Comparison of ENCODE assay signal across 8 cellular contexts in the genomic region with DNA sequence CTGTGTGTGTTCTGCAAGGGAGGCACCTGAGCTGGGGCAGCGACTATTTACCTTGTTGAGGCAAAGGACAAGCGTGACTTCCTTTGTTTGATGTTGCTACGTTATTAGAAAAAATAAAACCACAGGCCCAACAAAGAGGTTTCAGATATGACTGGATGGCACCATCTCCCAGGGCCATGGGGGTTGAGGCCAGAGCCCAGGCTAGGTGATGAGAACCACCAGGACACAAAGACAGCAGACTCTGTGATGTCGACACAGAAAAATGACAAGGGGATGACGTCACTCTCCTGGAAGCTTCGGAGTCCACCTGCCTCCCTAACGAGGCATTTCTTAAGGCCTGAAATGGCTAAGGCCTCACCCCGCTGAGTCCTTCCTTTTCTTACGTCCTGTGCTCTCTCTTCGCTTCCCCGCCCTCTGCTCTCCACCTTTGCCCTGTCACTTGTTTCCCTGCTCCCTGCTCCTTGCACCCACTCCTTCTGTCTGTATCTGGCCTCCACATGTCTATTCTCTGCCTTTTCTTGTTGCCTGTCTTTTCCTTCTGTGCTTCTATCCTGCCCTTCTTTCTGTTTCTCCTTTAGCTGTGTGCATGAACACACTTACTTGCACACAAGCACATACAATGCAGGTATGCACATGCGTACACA.
DNase-seq lines count a peak whose midpoint lies in the region; ATAC-seq, FAIRE-seq and TF ChIP-seq lines count a peak whose summit lies in the region.

No MANE protein-coding gene starts in this region.

- H3K36me3 ChIP-seq in HepG2 (replicated peaks in 1 of 2; ENCODE audit: control insufficient read depth in 1 of 2, insufficient read depth in 2 of 2, low read length in 2 of 2) (no peaks in the 10 kb centered on the region), right lobe of liver (no peaks in the 10 kb centered on the region), HUES48 (ENCODE audit: control insufficient read depth, insufficient read depth, low read length) (no peaks in the 10 kb centered on the region), mucosa of rectum (ENCODE audit: control insufficient read depth in 2 of 2, insufficient read depth in 2 of 2, low read length in 2 of 2) (no peaks in the 10 kb centered on the region)

- POLR2A ChIA-PET in HepG2 (lab: Yijun Ruan, JAX), result no interaction called here
- POLR2A ChIA-PET in activated CD4-positive, alpha-beta memory T cell treated with anti-CD3 and anti-CD28 coated beads, Interleukin-2, amount 10 ng/mL, durations not matched to agents 7 days and 5 days (lab: Charles Lee), result interaction anchor here (0.8 to 2.3 kb wide), 14 partner anchors 13 to 282 kb away, joined by 3 to 10 read pairs (median 4); partner anchors contain the start of genes ADRB1, CCDC186 and DCLRE1A

- H3K27me3 ChIP-seq in HepG2 (ENCODE audit: control insufficient read depth in 1 of 2, insufficient read depth in 2 of 2, low read length in 2 of 2), result no peaks in the 10 kb centered on the region
- H3K27me3 ChIP-seq in right lobe of liver, result no peaks in the 10 kb centered on the region
- H3K27me3 ChIP-seq in HUES48 (ENCODE audit: control insufficient read depth, insufficient read depth, low read length), result no peaks in the 10 kb centered on the region
- H3K27me3 ChIP-seq in mucosa of rectum (ENCODE audit: control insufficient read depth in 2 of 2, insufficient read depth in 2 of 2, low read length in 2 of 2), result no peaks in the 10 kb centered on the region

- H3K79me2 ChIP-seq in HepG2 (ENCODE audit: insufficient read depth, low read length), result no peaks in the 10 kb centered on the region

- peak; percentile 43 for ATAC-seq in HepG2
- no peak for ATAC-seq in right lobe of liver

- no peaks in the 10 kb centered on the region for H4K20me1 ChIP-seq in HepG2 (ENCODE audit: insufficient read depth, low read length)

- TF ChIP-seq EP300 in HepG2 (IDR thresholded peaks at IDR 0.05; ENCODE audit: low read depth in 2 of 2, low read length in 2 of 2), result no peak
- TF ChIP-seq EP300 in HepG2 (CRISPR knock-in tag; IDR thresholded peaks at IDR 0.05; ENCODE audit: borderline replicate concordance), result no peak

- H3K27ac ChIP-seq in HepG2 (ENCODE audit: extremely low read length, insufficient read depth, low read length) (peak overlapping the region; percentile 1), right lobe of liver (peak overlapping the region in 1 of 3 donors; percentile 84), HUES48 (ENCODE audit: low read depth, low read length) (peak overlapping the region; percentile 3), mucosa of rectum (ENCODE audit: low read depth in 2 of 2, low read length in 2 of 2) (peak overlapping the region; percentile 97 to 98)

- TF ChIP-seq CTCF in HepG2 (CRISPR knock-in tag; IDR thresholded peaks at IDR 0.05), result no peak
- TF ChIP-seq CTCF in right lobe of liver (IDR thresholded peaks at IDR 0.05), result no peak

- in situ Hi-C loops in HepG2 (cut with HindIII; ENCODE audit: extremely low pct_ligation_motif_present, low pct_unique_long_range_greater_than_20kb), result no loop called here

- H3K9ac ChIP-seq in HepG2 (ENCODE audit: insufficient read depth, low read depth, low read length), result peak overlapping the region; percentile 49
- H3K9ac ChIP-seq in HUES48 (ENCODE audit: low read depth, low read length), result no peak overlapping the region
- H3K9ac ChIP-seq in mucosa of rectum (ENCODE audit: low read depth in 1 of 2, low read length in 2 of 2), result peak overlapping the region; percentile 70 to 81

- H3K36me3 Mint-ChIP-seq in activated CD4-positive, alpha-beta memory T cell treated with anti-CD3 and anti-CD28 coated beads, Interleukin-2, amount 10 ng/mL, durations not matched to agents 7 days and 5 days (ENCODE audit: low read depth), result no peaks in the 10 kb centered on the region

- H3K9me3 Mint-ChIP-seq in activated CD4-positive, alpha-beta memory T cell treated with anti-CD3 and anti-CD28 coated beads, Interleukin-2, amount 10 ng/mL, durations not matched to agents 7 days and 5 days, result no peaks in the 10 kb centered on the region

- BruUV-seq in HepG2 (replicated peaks; lab: Mats Ljungman, UMichigan), result no TSS peak

- H3K4me1 Mint-ChIP-seq in activated CD4-positive, alpha-beta memory T cell treated with anti-CD3 and anti-CD28 coated beads, Interleukin-2, amount 10 ng/mL, durations not matched to agents 7 days and 5 days, result peaks cover 48% of the 10 kb centered on the region

- DNase-seq in HepG2 (ENCODE audit: low spot score) (peak; percentile 54), right lobe of liver (no peak), NCI-H1048 (lab: John Stamatoyannopoulos, UW) (no peak), SW 1271 (lab: John Stamatoyannopoulos, UW) (no peak), OCI-M2 (lab: John Stamatoyannopoulos, UW; ENCODE audit: unreplicated experiment) (no peak)
- peak; percentile 69 for DNase-seq in activated CD4-positive, alpha-beta memory T cell treated with anti-CD3 and anti-CD28 coated beads, Interleukin-2, amount 10 ng/mL, durations not matched to agents 7 days and 5 days

- FAIRE-seq in HepG2 (lab: Jason Lieb, UNC), result no peak

- peak overlapping the region; percentile 67 for H3K4me2 ChIP-seq in HepG2 (ENCODE audit: low read depth, low read length)

- H3K4me3 ChIP-seq in HepG2 (replicated peaks in 1 of 3; ENCODE audit: insufficient read depth in 1 of 3, low read depth in 2 of 3, low read length in 3 of 3) (peak overlapping the region; percentile 20 to 50 (median 34); a peak in 5 of 6 replicates), right lobe of liver (no peak overlapping the region), HUES48 (ENCODE audit: low read depth, low read length) (no peak overlapping the region), mucosa of rectum (ENCODE audit: low read length in 2 of 2) (peak overlapping the region; percentile 49 to 58)

- WGBS in HepG2 (ENCODE audit: low lambda C conversion rate), result 12% methylated on average over 9 of the region's 12 CpGs
- WGBS in right lobe of liver (ENCODE audit: insufficient coverage, low coverage, low lambda C conversion rate, missing lambda C conversion rate), result 58% methylated on average over 7 of the region's 12 CpGs

- H3K4me1 ChIP-seq in HepG2 (ENCODE audit: insufficient read depth, low read length) (peaks cover 60% of the 10 kb centered on the region), right lobe of liver (peaks cover 0 to 47% (median 19%) of the 10 kb centered on the region in 4 donors), HUES48 (ENCODE audit: control insufficient read depth, insufficient read depth, low read length) (no peaks in the 10 kb centered on the region), mucosa of rectum (ENCODE audit: control insufficient read depth in 2 of 2, insufficient read depth in 2 of 2, low read length in 2 of 2) (peaks cover 40 to 57% of the 10 kb centered on the region in 2 donors)

- CTCF ChIA-PET in HepG2 (lab: Yijun Ruan, JAX; ENCODE audit: low intra/inter-chr PET ratio, low total read pairs), result no interaction called here
- CTCF ChIA-PET in activated CD4-positive, alpha-beta memory T cell treated with anti-CD3 and anti-CD28 coated beads, Interleukin-2, amount 10 ng/mL, durations not matched to agents 7 days and 5 days (lab: Charles Lee), result interaction anchor here (0.9 to 1.9 kb wide), 4 partner anchors 9 to 120 kb away, joined by 3 to 7 read pairs (median 4); no protein-coding TSS in a partner anchor

- no peak for TF ChIP-seq POLR2A in HepG2 (IDR thresholded peaks at IDR 0.05; ENCODE audit: insufficient read depth in 1 of 2, low read depth in 2 of 2, low read length in 2 of 2)
- TF ChIP-seq POLR2A in right lobe of liver (IDR thresholded peaks at IDR 0.05), result no peak

- no peak overlapping the region for H2AFZ ChIP-seq in HepG2 (ENCODE audit: low read length)

- peak overlapping the region; percentile 49 for H3K4me3 Mint-ChIP-seq in activated CD4-positive, alpha-beta memory T cell treated with anti-CD3 and anti-CD28 coated beads, Interleukin-2, amount 10 ng/mL, durations not matched to agents 7 days and 5 days

- H3K27ac Mint-ChIP-seq in activated CD4-positive, alpha-beta memory T cell treated with anti-CD3 and anti-CD28 coated beads, Interleukin-2, amount 10 ng/mL, durations not matched to agents 7 days and 5 days, result peak overlapping the region; percentile 90

- no peak for TF ChIP-seq RAD21 in HepG2 (CRISPR knock-in tag; IDR thresholded peaks at IDR 0.05)

- H3K9me3 ChIP-seq in HepG2 (ENCODE audit: low read length) (no peaks in the 10 kb centered on the region), right lobe of liver (no peaks in the 10 kb centered on the region), HUES48 (ENCODE audit: control insufficient read depth, insufficient read depth, low read length) (no peaks in the 10 kb centered on the region), mucosa of rectum (ENCODE audit: control insufficient read depth in 2 of 2, low read length in 2 of 2) (no peaks in the 10 kb centered on the region)

- intact Hi-C loops in HepG2 (cut with micrococcal nuclease; ENCODE audit: unreplicated experiment), result no loop called here
- intact Hi-C loops in right lobe of liver (cut with DNase I), result no loop called here

- peaks cover 2% of the 10 kb centered on the region for H3K27me3 Mint-ChIP-seq in activated CD4-positive, alpha-beta memory T cell treated with anti-CD3 and anti-CD28 coated beads, Interleukin-2, amount 10 ng/mL, durations not matched to agents 7 days and 5 days

TF ChIP-seq in HepG2, 621 proteins besides CTCF, POLR2A, EP300 and RAD21 (continues in another document):
- TF ChIP-seq FIP1L1 (IDR thresholded peaks at IDR 0.05; ENCODE audit: borderline replicate concordance, insufficient read depth, low read depth, low read length) (no peak), ATF7 (IDR thresholded peaks at IDR 0.05) (peak; percentile 99), ATF7 (CRISPR knock-in tag; IDR thresholded peaks at IDR 0.05) (0 out of 2 replicates have a peak, but pooled peaks have one; percentile 60), CREB1 (IDR thresholded peaks at IDR 0.05) (peak; percentile 97), CREB1 (CRISPR knock-in tag; IDR thresholded peaks at IDR 0.05) (no peak)

Comparison
In these comparisons a context has a peak if more than half of its experiments do, and no peak if none do; other contexts are left out.
1. DNase-seq: peak in HepG2 (single experiment) and activated CD4-positive, alpha-beta memory T cell treated with anti-CD3 and anti-CD28 coated beads, Interleukin-2, amount 10 ng/mL, durations not matched to agents 7 days and 5 days (single experiment); none in right lobe of liver (0 of 3), NCI-H1048 (single experiment), SW 1271 (0 of 2) and OCI-M2 (single experiment).
2. H3K4me3 ChIP-seq: peak in HepG2 (3 of 3) and mucosa of rectum (2 of 2); none in right lobe of liver (0 of 3) and HUES48 (single experiment).